Comparison of ENCODE assay signal across 20 cellular contexts in genomic region chr4:87075876-87076275, GRCh38.
"Had no signal": no experiment of that assay in that cellular context is flagged by ENCODE, and none has a peak within 500 bp of the region (broad histone marks: within the 10 kb centered on the region; RNA-seq: fewer than 3 reads in every experiment).

No MANE protein-coding gene starts in this region.

- H3K4me3 Mint-ChIP-seq: activated B cell treated with CpG ODN at 0.5 μM for 24 hours; activated CD4-positive, alpha-beta T cell treated with anti-CD3 and anti-CD28 coated beads, Interleukin-2, amount 10 ng/mL, durations not matched to agents 24 days and 14 days; activated naive CD4-positive, alpha-beta T cell treated with anti-CD3 and anti-CD28 coated beads, Interleukin-2, amount 10 ng/mL, durations not matched to agents 7 days and 5 days; effector memory CD8-positive, alpha-beta T cell; naive thymus-derived CD8-positive, alpha-beta T cell; stimulated activated naive CD8-positive, alpha-beta T cell treated with anti-CD3 and anti-CD28 coated beads, Interleukin-15, amount 100 ng/mL, for 72 hours had no signal

- H3K4me3 ChIP-seq: lung, prostate gland, tibial artery had no signal

- H3K27ac ChIP-seq: epithelial cell of prostate, prostate gland, tibial artery had no signal

- H3K27ac Mint-ChIP-seq: activated B cell treated with CpG ODN at 0.5 μM for 24 hours; activated CD4-positive, alpha-beta T cell treated with anti-CD3 and anti-CD28 coated beads, Interleukin-2, amount 10 ng/mL, durations not matched to agents 24 days and 14 days; activated naive CD4-positive, alpha-beta T cell treated with anti-CD3 and anti-CD28 coated beads, Interleukin-2, amount 10 ng/mL, durations not matched to agents 7 days and 5 days; activated T-helper 2 cell treated with anti-CD3 and anti-CD28 coated beads, Interferon-gamma antibody, Interleukin-2, Interleukin-4, amounts not matched to agents 10 μg/mL and 5 μg/mL and 100 μg/mL, durations not matched to agents 14 hours and 24 hours and 36 hours; stimulated activated naive CD8-positive, alpha-beta T cell treated with anti-CD3 and anti-CD28 coated beads, Interleukin-15, amount 100 ng/mL, for 72 hours had no signal

- H3K27me3 ChIP-seq: tibial artery had no signal

- H3K36me3 Mint-ChIP-seq: immature natural killer cell had no signal

- H3K9ac ChIP-seq: SK-N-SH had no signal

- H3K9me3 ChIP-seq: prostate gland, SK-N-SH, tibial artery had no signal

- DNase-seq: activated B cell treated with CpG ODN at 0.5 μM for 24 hours; activated CD4-positive, alpha-beta T cell treated with anti-CD3 and anti-CD28 coated beads, Interleukin-2, amount 10 ng/mL, durations not matched to agents 24 days and 14 days; activated naive CD4-positive, alpha-beta T cell treated with anti-CD3 and anti-CD28 coated beads, Interleukin-2, amount 10 ng/mL, durations not matched to agents 7 days and 5 days; activated T-cell treated with anti-CD3 and anti-CD28 coated beads for 4 hours; cortex of kidney; effector memory CD8-positive, alpha-beta T cell; glutamatergic neuron; immature natural killer cell; left cardiac atrium; naive thymus-derived CD8-positive, alpha-beta T cell; nucleus accumbens; SK-N-SH; stimulated activated CD4-positive, alpha-beta T cell treated with anti-CD3 and anti-CD28 coated beads, Interleukin-12 subunit alpha, Interleukin-12 subunit beta, amount 100 ng/mL, for 4 hours; stimulated activated naive CD8-positive, alpha-beta T cell treated with anti-CD3 and anti-CD28 coated beads, Interleukin-15, amount 100 ng/mL, for 72 hours; tibial artery had no signal

- H3K27me3 Mint-ChIP-seq: activated B cell treated with CpG ODN at 0.5 μM for 24 hours; activated CD4-positive, alpha-beta T cell treated with anti-CD3 and anti-CD28 coated beads, Interleukin-2, amount 10 ng/mL, durations not matched to agents 24 days and 14 days; activated naive CD4-positive, alpha-beta T cell treated with anti-CD3 and anti-CD28 coated beads, Interleukin-2, amount 10 ng/mL, durations not matched to agents 7 days and 5 days; effector memory CD8-positive, alpha-beta T cell; naive thymus-derived CD8-positive, alpha-beta T cell; stimulated activated naive CD8-positive, alpha-beta T cell treated with anti-CD3 and anti-CD28 coated beads, Interleukin-15, amount 100 ng/mL, for 72 hours had no signal

- H3K9me3 Mint-ChIP-seq: activated B cell treated with CpG ODN at 0.5 μM for 24 hours; activated CD4-positive, alpha-beta T cell treated with anti-CD3 and anti-CD28 coated beads, Interleukin-2, amount 10 ng/mL, durations not matched to agents 24 days and 14 days; activated naive CD4-positive, alpha-beta T cell treated with anti-CD3 and anti-CD28 coated beads, Interleukin-2, amount 10 ng/mL, durations not matched to agents 7 days and 5 days; activated T-helper 2 cell treated with anti-CD3 and anti-CD28 coated beads, Interferon-gamma antibody, Interleukin-2, Interleukin-4, amounts not matched to agents 10 μg/mL and 5 μg/mL and 100 μg/mL, durations not matched to agents 14 hours and 24 hours and 36 hours; effector memory CD8-positive, alpha-beta T cell; immature natural killer cell; naive thymus-derived CD8-positive, alpha-beta T cell; stimulated activated naive CD8-positive, alpha-beta T cell treated with anti-CD3 and anti-CD28 coated beads, Interleukin-15, amount 100 ng/mL, for 72 hours had no signal

- ATAC-seq: effector memory CD8-positive, alpha-beta T cell; left cardiac atrium; naive thymus-derived CD8-positive, alpha-beta T cell; sciatic nerve; stimulated activated naive CD8-positive, alpha-beta T cell treated with anti-CD3 and anti-CD28 coated beads, Interleukin-15, amount 100 ng/mL, for 72 hours had no signal

- H3K36me3 ChIP-seq: prostate gland, tibial artery had no signal
